Comparison of ENCODE assay signal across 12 cellular contexts in genomic region chr9:128470560-128470959, GRCh38. TPM values are rescaled to one million over a fixed set of nuclear protein-coding genes. Genes with fewer than 3 reads are reported as not detected.
DNase-seq lines count a peak whose midpoint lies in the region; ATAC-seq and TF ChIP-seq lines count a peak whose summit lies in the region.
"Had no signal": no experiment of that assay in that cellular context is flagged by ENCODE, and none has a peak within 500 bp of the region (broad histone marks: within the 10 kb centered on the region; RNA-seq: fewer than 3 reads in every experiment).

No MANE protein-coding gene starts in this region.

- H3K4me1 Mint-ChIP-seq in activated CD4-positive, alpha-beta T cell treated with anti-CD3 and anti-CD28 coated beads for 36 hours = peaks cover 2% of the 10 kb centered on the region
- peaks cover 2% of the 10 kb centered on the region for H3K4me1 Mint-ChIP-seq in activated naive CD8-positive, alpha-beta T cell treated with anti-CD3 and anti-CD28 coated beads, Interleukin-2, amount 50 U/mL, for 24 hours
- H3K4me1 Mint-ChIP-seq: activated B cell treated with CpG ODN at 0.5 μM for 24 hours had no signal

- H3K4me1 ChIP-seq in vagina = no peaks in the 10 kb centered on the region
- H3K4me1 ChIP-seq: body of pancreas had no signal

- peak; percentile 30 for ATAC-seq in activated CD4-positive, alpha-beta T cell treated with anti-CD3 and anti-CD28 coated beads for 36 hours
- ATAC-seq in activated naive CD8-positive, alpha-beta T cell treated with anti-CD3 and anti-CD28 coated beads, Interleukin-2, amount 50 U/mL, for 24 hours = peak; percentile 31
- no peak for ATAC-seq in GM21515 (IDR thresholded peaks at IDR 0.05; ENCODE audit: unreplicated experiment)
- no peak for ATAC-seq in GM19351 (IDR thresholded peaks at IDR 0.05; ENCODE audit: unreplicated experiment)
- ATAC-seq: body of pancreas had no signal

- no peak overlapping the region for H3K4me3 ChIP-seq in MG63
- no peak overlapping the region for H3K4me3 ChIP-seq in vagina
- H3K4me3 ChIP-seq: body of pancreas, thoracic aorta had no signal

- H3K27ac Mint-ChIP-seq in activated CD4-positive, alpha-beta T cell treated with anti-CD3 and anti-CD28 coated beads for 36 hours = peak overlapping the region; percentile 32
- no peak overlapping the region for H3K27ac Mint-ChIP-seq in activated naive CD8-positive, alpha-beta T cell treated with anti-CD3 and anti-CD28 coated beads, Interleukin-2, amount 50 U/mL, for 24 hours
- H3K27ac Mint-ChIP-seq: activated B cell treated with CpG ODN at 0.5 μM for 24 hours had no signal

- CTCF ChIA-PET in activated CD4-positive, alpha-beta T cell treated with anti-CD3 and anti-CD28 coated beads for 36 hours (lab: Charles Lee) = no interaction called here

- H3K36me3 ChIP-seq in MG63 (peaks cover 13% of the 10 kb centered on the region), vagina (peaks cover 0 to 35% of the 10 kb centered on the region in 2 donors)

- H3K27me3 ChIP-seq in MG63 (no peaks in the 10 kb centered on the region), vagina (no peaks in the 10 kb centered on the region)
- H3K27me3 ChIP-seq: body of pancreas had no signal

- no peak for TF ChIP-seq CTCF in vagina (IDR thresholded peaks at IDR 0.05)

- TF ChIP-seq POLR2A in vagina (IDR thresholded peaks at IDR 0.05) = no peak

- H3K36me3 Mint-ChIP-seq in activated CD4-positive, alpha-beta T cell treated with anti-CD3 and anti-CD28 coated beads for 36 hours (ENCODE audit: low read depth) = peaks cover 46% of the 10 kb centered on the region
- peaks cover 41% of the 10 kb centered on the region for H3K36me3 Mint-ChIP-seq in activated naive CD8-positive, alpha-beta T cell treated with anti-CD3 and anti-CD28 coated beads, Interleukin-2, amount 50 U/mL, for 24 hours (ENCODE audit: low read depth)

- POLR2A ChIA-PET in activated CD4-positive, alpha-beta T cell treated with anti-CD3 and anti-CD28 coated beads for 36 hours (lab: Charles Lee) = no interaction called here

- H3K27ac ChIP-seq in vagina = no peak overlapping the region
- H3K27ac ChIP-seq: body of pancreas, thoracic aorta had no signal

- no peaks in the 10 kb centered on the region for H3K27me3 Mint-ChIP-seq in activated CD4-positive, alpha-beta T cell treated with anti-CD3 and anti-CD28 coated beads for 36 hours
- H3K27me3 Mint-ChIP-seq in activated naive CD8-positive, alpha-beta T cell treated with anti-CD3 and anti-CD28 coated beads, Interleukin-2, amount 50 U/mL, for 24 hours = no peaks in the 10 kb centered on the region
- H3K27me3 Mint-ChIP-seq: activated B cell treated with CpG ODN at 0.5 μM for 24 hours had no signal

- H3K4me3 Mint-ChIP-seq in activated CD4-positive, alpha-beta T cell treated with anti-CD3 and anti-CD28 coated beads for 36 hours = no peak overlapping the region
- no peak overlapping the region for H3K4me3 Mint-ChIP-seq in activated naive CD8-positive, alpha-beta T cell treated with anti-CD3 and anti-CD28 coated beads, Interleukin-2, amount 50 U/mL, for 24 hours
- H3K4me3 Mint-ChIP-seq: activated B cell treated with CpG ODN at 0.5 μM for 24 hours had no signal

- DNase-seq in activated CD4-positive, alpha-beta T cell treated with anti-CD3 and anti-CD28 coated beads for 36 hours = peak; percentile 24
- no peak for DNase-seq in activated CD4-positive, alpha-beta T cell treated with anti-CD3 and anti-CD28 coated beads for 4 hours
- DNase-seq in MG63 = peak; percentile 44
- DNase-seq in activated naive CD8-positive, alpha-beta T cell treated with anti-CD3 and anti-CD28 coated beads, Interleukin-2, amount 50 U/mL, for 24 hours = no peak
- peak; percentile 42 for DNase-seq in renal cortical epithelial cell (ENCODE audit: low read depth)
- no peak for DNase-seq in vagina (ENCODE audit: extremely low spot score in 2 of 2)
- DNase-seq: activated B cell treated with CpG ODN at 0.5 μM for 24 hours, body of pancreas, NCI-H524 treated with DMSO at 0.1 percent for 48 hours had no signal

- H3K9me3 ChIP-seq in MG63 = no peaks in the 10 kb centered on the region
- no peaks in the 10 kb centered on the region for H3K9me3 ChIP-seq in vagina
- H3K9me3 ChIP-seq: body of pancreas, thoracic aorta had no signal

- intact Hi-C loops in activated CD4-positive, alpha-beta T cell treated with anti-CD3 and anti-CD28 coated beads for 36 hours (cut with DNase I, micrococcal nuclease) = no loop called here
- intact Hi-C loops in vagina (cut with DNase I) = no loop called here

- no peaks in the 10 kb centered on the region for H3K9me3 Mint-ChIP-seq in activated CD4-positive, alpha-beta T cell treated with anti-CD3 and anti-CD28 coated beads for 36 hours (ENCODE audit: low read depth)
- H3K9me3 Mint-ChIP-seq in activated naive CD8-positive, alpha-beta T cell treated with anti-CD3 and anti-CD28 coated beads, Interleukin-2, amount 50 U/mL, for 24 hours = no peaks in the 10 kb centered on the region
- H3K9me3 Mint-ChIP-seq: activated B cell treated with CpG ODN at 0.5 μM for 24 hours had no signal

RNA-seq across cellular contexts. Expression of gene ODF2, which starts 14.8 kb away (rescaled TPM):
- 10 to 100 TPM; 73.5 to 86.4 TPM for total RNA-seq in activated CD4-positive, alpha-beta T cell treated with anti-CD3 and anti-CD28 coated beads for 36 hours
- 28.3 and 46.9 TPM in 2 replicates for total RNA-seq in MG63 (2014; rRNA removed; shearing (Covaris generic); ENCODE audit: low replicate concordance)
- total RNA-seq in renal cortical epithelial cell (21.7 and 37.2 TPM in 2 replicates), vagina (18.9 TPM)

RNA-seq across cellular contexts. Expression of gene GLE1, which starts 34.0 kb away (rescaled TPM):
- 10 to 100 TPM; 52.5 to 54.4 TPM for total RNA-seq in activated CD4-positive, alpha-beta T cell treated with anti-CD3 and anti-CD28 coated beads for 36 hours
- total RNA-seq in MG63 (2014; rRNA removed; shearing (Covaris generic); ENCODE audit: low replicate concordance) = 58.5 and 60.3 TPM in 2 replicates
- 19.1 and 29.2 TPM in 2 replicates for total RNA-seq in renal cortical epithelial cell
- total RNA-seq in vagina = 20.9 TPM

RNA-seq across cellular contexts. Expression of gene CERCAM, which starts 49.9 kb away (rescaled TPM):
- under 1 TPM; 0.75 to 0.79 TPM for total RNA-seq in activated CD4-positive, alpha-beta T cell treated with anti-CD3 and anti-CD28 coated beads for 36 hours
- 8.9 and 10.4 TPM in 2 replicates for total RNA-seq in MG63 (2014; rRNA removed; shearing (Covaris generic); ENCODE audit: low replicate concordance)
- total RNA-seq in renal cortical epithelial cell = 43.4 and 50.4 TPM in 2 replicates
- total RNA-seq in vagina = 36.1 TPM

Comparison
In these comparisons a context has a peak if more than half of its experiments do, and no peak if none do; other contexts are left out.
1. DNase-seq: peak in activated CD4-positive, alpha-beta T cell treated with anti-CD3 and anti-CD28 coated beads for 36 hours (single experiment), MG63 (single experiment) and renal cortical epithelial cell (single experiment); none in activated CD4-positive, alpha-beta T cell treated with anti-CD3 and anti-CD28 coated beads for 4 hours (0 of 2), activated naive CD8-positive, alpha-beta T cell treated with anti-CD3 and anti-CD28 coated beads, Interleukin-2, amount 50 U/mL, for 24 hours (single experiment) and vagina (0 of 2).
2. ATAC-seq: peak in activated CD4-positive, alpha-beta T cell treated with anti-CD3 and anti-CD28 coated beads for 36 hours (single experiment) and activated naive CD8-positive, alpha-beta T cell treated with anti-CD3 and anti-CD28 coated beads, Interleukin-2, amount 50 U/mL, for 24 hours (single experiment); none in GM21515 (single experiment) and GM19351 (single experiment).